12 cellular contexts compared by ENCODE assay signal in the genomic region with DNA sequence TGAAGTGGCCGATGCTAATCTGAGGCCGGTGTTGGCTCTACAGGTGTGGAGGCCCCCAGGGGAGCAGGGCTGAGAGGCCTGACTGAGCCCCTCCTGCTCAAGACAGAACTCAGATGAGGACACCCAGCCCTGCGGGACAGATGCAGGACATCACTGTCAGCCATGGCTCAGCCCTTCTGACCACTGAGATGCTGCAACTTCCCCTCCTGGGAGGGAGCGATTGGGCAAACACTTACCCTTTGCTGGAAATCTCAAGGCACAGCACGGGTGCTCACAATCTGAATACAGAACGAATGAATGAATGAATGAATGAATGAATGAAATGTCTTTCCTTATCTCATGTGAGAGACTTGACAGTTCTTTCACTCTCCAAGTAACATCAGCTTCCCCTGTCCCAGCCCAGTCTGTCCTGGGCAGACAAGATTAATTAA. TPM values are rescaled to one million over a fixed set of nuclear protein-coding genes. Genes with fewer than 3 reads are reported as not detected.
A peak's percentile ranks its signal among the peaks of the same experiment; 100 is the strongest.
DNase-seq lines count a peak whose midpoint lies in the region; ATAC-seq and TF ChIP-seq lines count a peak whose summit lies in the region.
"Had no signal": no experiment of that assay in that cellular context is flagged by ENCODE, and none has a peak within 500 bp of the region (broad histone marks: within the 10 kb centered on the region; RNA-seq: fewer than 3 reads in every experiment).

No MANE protein-coding gene starts in this region.

- no peak for TF ChIP-seq CTCF in fibroblast of pulmonary artery (IDR thresholded peaks at IDR 0.05; ENCODE audit: low read length, missing control alignments)
- TF ChIP-seq CTCF in mucosa of descending colon (IDR thresholded peaks at IDR 0.05): no peak

- no peaks in the 10 kb centered on the region for H3K4me1 ChIP-seq in mucosa of descending colon (ENCODE audit: low read depth)

- peak; percentile 47 for ATAC-seq in mucosa of descending colon

- DNase-seq in AML-193 (lab: John Stamatoyannopoulos, UW) (peak; percentile 83 to 89), NOMO-1 treated with dmso at 0.1 percent for 144 hours (lab: John Stamatoyannopoulos, UW; ENCODE audit: unreplicated experiment) (peak; percentile 71), fibroblast of pulmonary artery (ENCODE audit: low read depth) (peak; percentile 65), mucosa of descending colon (peak in 1 of 3 donors; percentile 55), KBM-7 (no peak), superior temporal gyrus (ENCODE audit: extremely low spot score) (no peak)
- DNase-seq in activated effector memory CD4-positive, alpha-beta T cell treated with anti-CD3 and anti-CD28 coated beads, Interleukin-2, amount 50 U/mL, for 16 hours: no peak
- no peak for DNase-seq in activated CD4-positive, CD25-positive, alpha-beta regulatory T cell treated with anti-CD3 and anti-CD28 coated beads, Interleukin-2, amount 50 U/mL, for 72 hours
- DNase-seq: foreskin fibroblast, NCI-H526 treated with DMSO at 0.1 percent for 48 hours had no signal

- intact Hi-C loops in mucosa of descending colon (cut with DNase I, micrococcal nuclease): no loop called here

- H3K4me3 ChIP-seq in fibroblast of pulmonary artery (replicated peaks; ENCODE audit: low read depth, low read length): no peak overlapping the region
- no peak overlapping the region for H3K4me3 ChIP-seq in mucosa of descending colon

- no peaks in the 10 kb centered on the region for H3K36me3 ChIP-seq in mucosa of descending colon (ENCODE audit: low read depth)

- in situ Hi-C loops in KBM-7 (cut with MboI; ENCODE audit: low pct_unique_long_range_greater_than_20kb, low sequenced_read_pairs): no loop called here

- no peaks in the 10 kb centered on the region for H3K9me3 ChIP-seq in mucosa of descending colon

RNA-seq across cellular contexts. Expression of a gene that starts 3.5 kb away (rescaled TPM):
- total RNA-seq in mucosa of descending colon: 1 to 10 TPM; 1.2 to 2.5 (median 1.4) TPM

RNA-seq across cellular contexts. Expression of a gene that starts 13.9 kb away (rescaled TPM):
- 1 to 10 TPM; 1.4 to 3.8 (median 3.2) TPM for total RNA-seq in mucosa of descending colon

RNA-seq across cellular contexts. Expression of a gene that starts 30.4 kb away (rescaled TPM):
- 1 to 10 TPM; 4.3 to 8.1 (median 4.8) TPM for total RNA-seq in mucosa of descending colon

RNA-seq across cellular contexts. Expression of a gene that starts 55.9 kb away (rescaled TPM):
- under 1 TPM in 1 of 3 donors, not detected in 2; 0.41 TPM for total RNA-seq in mucosa of descending colon
- total RNA-seq: dermis microvascular lymphatic vessel endothelial cell, ureter had no signal

Comparison
In these comparisons a context has a peak if more than half of its experiments do, and no peak if none do; other contexts are left out.
1. DNase-seq: peak in AML-193 (2 of 2), NOMO-1 treated with dmso at 0.1 percent for 144 hours (single experiment) and fibroblast of pulmonary artery (single experiment); none in KBM-7 (single experiment), activated effector memory CD4-positive, alpha-beta T cell treated with anti-CD3 and anti-CD28 coated beads, Interleukin-2, amount 50 U/mL, for 16 hours (single experiment), superior temporal gyrus (single experiment) and activated CD4-positive, CD25-positive, alpha-beta regulatory T cell treated with anti-CD3 and anti-CD28 coated beads, Interleukin-2, amount 50 U/mL, for 72 hours (single experiment).